ENCODE assay signal across 18 cellular contexts in the genomic region with DNA sequence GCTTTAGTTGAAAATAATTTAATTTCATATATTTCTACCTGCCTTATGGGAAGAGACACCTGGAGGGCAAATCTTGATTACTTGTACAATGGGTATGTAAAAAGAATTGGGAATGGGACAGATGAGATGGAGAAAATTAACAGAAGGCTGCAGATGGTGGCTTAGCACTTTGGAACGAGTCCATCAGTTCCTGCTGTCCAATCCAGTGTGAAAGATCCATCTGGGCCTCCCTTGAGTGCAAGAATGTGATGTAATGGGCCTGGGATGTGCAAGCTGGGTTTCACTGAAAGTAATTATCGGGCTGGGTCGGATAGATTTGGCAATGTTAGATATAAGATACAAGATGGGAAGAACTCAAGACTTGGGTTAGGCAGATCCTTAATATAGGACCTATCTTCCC. TPM values are rescaled to one million over a fixed set of nuclear protein-coding genes. Genes with fewer than 3 reads are reported as not detected.
DNase-seq lines count a peak whose midpoint lies in the region; ATAC-seq and TF ChIP-seq lines count a peak whose summit lies in the region.
"Had no signal": no experiment of that assay in that cellular context is flagged by ENCODE, and none has a peak within 500 bp of the region (broad histone marks: within the 10 kb centered on the region; RNA-seq: fewer than 3 reads in every experiment).

No MANE protein-coding gene starts in this region.

- DNase-seq in NCI-H2171 (lab: John Stamatoyannopoulos, UW) (peak; percentile 89), cardiac fibroblast (ENCODE audit: low read depth in 2 of 2) (peak; percentile 63 to 75), left cardiac atrium (no peak), gastrocnemius medialis (no peak), kidney tubule cell (ENCODE audit: low spot score) (no peak), germinal center (ENCODE audit: low spot score) (no peak)
- DNase-seq: activated CD4-positive, alpha-beta T cell treated with anti-CD3 and anti-CD28 coated beads, Interleukin-2, amount 10 ng/mL, durations not matched to agents 7 days and 5 days; CD8-positive, alpha-beta memory T cell; dermis blood vessel endothelial cell; left lung; NCI-H1105; NCI-H774; PC-3; SJCRH30; stimulated activated CD4-positive, alpha-beta T cell treated with anti-CD3 and anti-CD28 coated beads, Interleukin-12 subunit alpha, Interleukin-12 subunit beta, amount 100 ng/mL, for 4 hours; T-helper 1 cell had no signal

- H3K4me1 ChIP-seq in gastrocnemius medialis: peaks cover 51 to 52% of the 10 kb centered on the region in 2 donors
- H3K4me1 ChIP-seq: SJCRH30 had no signal

- H3K36me3 ChIP-seq in gastrocnemius medialis: no peaks in the 10 kb centered on the region
- H3K36me3 ChIP-seq: left lung, SJCRH30 had no signal

- no peak for TF ChIP-seq POLR2A in gastrocnemius medialis (IDR thresholded peaks at IDR 0.05)

- H3K27ac ChIP-seq in gastrocnemius medialis: peak overlapping the region; percentile 41 to 77 (median 56)
- H3K27ac ChIP-seq: left lung, SJCRH30 had no signal

- intact Hi-C loops in left cardiac atrium (cut with DNase I) (no loop called here), gastrocnemius medialis (cut with DNase I; ENCODE audit: low total_unique reads) (no loop called here)

- no peaks in the 10 kb centered on the region for H3K9me3 ChIP-seq in gastrocnemius medialis
- H3K9me3 ChIP-seq: left lung, SJCRH30 had no signal

- no peaks in the 10 kb centered on the region for H3K27me3 ChIP-seq in gastrocnemius medialis
- H3K27me3 ChIP-seq: left lung, SJCRH30 had no signal

- TF ChIP-seq CTCF in cardiac fibroblast (IDR thresholded peaks at IDR 0.05; ENCODE audit: low read depth, low read length) (no peak), gastrocnemius medialis (IDR thresholded peaks at IDR 0.05 in 4 of 5, conservative IDR thresholded peaks at IDR 0.05 in 1 of 5) (no peak)

- in situ Hi-C loops in gastrocnemius medialis (cut with MboI; ENCODE audit: low sequenced_read_pairs in 4 of 4): no loop called here

- H3K4me3 ChIP-seq in cardiac fibroblast (replicated peaks in 1 of 2; ENCODE audit: low read depth in 2 of 2, low read length in 2 of 2) (no peak overlapping the region), gastrocnemius medialis (no peak overlapping the region)
- H3K4me3 ChIP-seq: left lung, SJCRH30 had no signal

- ATAC-seq in left cardiac atrium (peak; percentile 63 to 77), gastrocnemius medialis (no peak), HG02759 (IDR thresholded peaks at IDR 0.05; ENCODE audit: unreplicated experiment) (no peak), HG02970 (IDR thresholded peaks at IDR 0.05; ENCODE audit: low FRiP score, unreplicated experiment) (no peak)
- ATAC-seq: left lung, PC-3 had no signal

RNA-seq across cellular contexts. Expression of a gene that starts 42.0 kb away (rescaled TPM):
- 1 to 10 TPM; 4.4 to 5.6 TPM for total RNA-seq in left cardiac atrium
- 10 to 100 TPM; 12.3 to 29.6 (median 20.4) TPM for total RNA-seq in gastrocnemius medialis
- total RNA-seq: CD8-positive, alpha-beta memory T cell; PC-3 had no signal

Comparison
In these comparisons a context has a peak if more than half of its experiments do, and no peak if none do; other contexts are left out.
1. DNase-seq: peak in NCI-H2171 (single experiment) and cardiac fibroblast (2 of 2); none in left cardiac atrium (single experiment), gastrocnemius medialis (0 of 2), kidney tubule cell (single experiment) and germinal center (single experiment).
2. ATAC-seq: peak in left cardiac atrium (2 of 2); none in gastrocnemius medialis (0 of 2), HG02759 (single experiment) and HG02970 (single experiment).